1 cellular context compared by ENCODE assay signal in genomic region chr7:38463277-38464224, GRCh38.
TF ChIP-seq lines count a peak whose summit lies in the region.

No MANE protein-coding gene starts in this region.

TF ChIP-seq in HepG2, 621 proteins besides CTCF, POLR2A, EP300 and RAD21 (continued from another document):
- TF ChIP-seq SKIL (CRISPR knock-in tag; IDR thresholded peaks at IDR 0.05; ENCODE audit: borderline replicate concordance): no peak
- TF ChIP-seq ELF4 (CRISPR knock-in tag; IDR thresholded peaks at IDR 0.05; ENCODE audit: borderline replicate concordance): no peak
- TF ChIP-seq SRSF4 (IDR thresholded peaks at IDR 0.05; ENCODE audit: low read depth, low read length, poor library complexity, severe bottlenecking): no peak
TF ChIP-seq in HepG2: peak in this region for 0.
